In genomic region chr9:31394040-31394473, GRCh38 we compare ENCODE assay signal across 10 cellular contexts.
A peak's percentile ranks its signal among the peaks of the same experiment; 100 is the strongest.
DNase-seq lines count a peak whose midpoint lies in the region; ATAC-seq and TF ChIP-seq lines count a peak whose summit lies in the region.
"Had no signal": no experiment of that assay in that cellular context is flagged by ENCODE, and none has a peak within 500 bp of the region (broad histone marks: within the 10 kb centered on the region; RNA-seq: fewer than 3 reads in every experiment).

No MANE protein-coding gene starts in this region.

- H3K4me3 ChIP-seq in right cardiac atrium (ENCODE audit: low read length) (no peak overlapping the region), mammary epithelial cell (replicated peaks in 1 of 3; ENCODE audit: insufficient read depth in 1 of 3, low read depth in 2 of 3, low read length in 3 of 3) (no peak overlapping the region)
- H3K4me3 ChIP-seq: vagina had no signal

- H4K20me1 ChIP-seq in mammary epithelial cell (ENCODE audit: insufficient read depth, low read length) = no peaks in the 10 kb centered on the region

- no peak for DNase-seq in right cardiac atrium
- DNase-seq in Right ventricle myocardium inferior (ENCODE audit: missing footprints) = no peak
- DNase-seq in NCI-H1048 (lab: John Stamatoyannopoulos, UW) = peak; percentile 1
- peak; percentile 61 for DNase-seq in mammary epithelial cell
- DNase-seq in CD1c-positive myeloid dendritic cell (ENCODE audit: extremely low spot score) = no peak
- no peak for DNase-seq in SHP77 (lab: John Stamatoyannopoulos, UW)
- DNase-seq in mucosa of gallbladder (ENCODE audit: low spot score) = no peak
- DNase-seq: left cardiac atrium had no signal

- no peaks in the 10 kb centered on the region for H3K36me3 ChIP-seq in mammary epithelial cell (ENCODE audit: insufficient read depth, low read length)
- H3K36me3 ChIP-seq: vagina had no signal

- H3K4me1 ChIP-seq in right cardiac atrium (ENCODE audit: control insufficient read depth, insufficient read depth, low read length) = no peaks in the 10 kb centered on the region
- no peaks in the 10 kb centered on the region for H3K4me1 ChIP-seq in mammary epithelial cell (ENCODE audit: insufficient read depth, low read length)

- no peak overlapping the region for H3K9ac ChIP-seq in mammary epithelial cell (ENCODE audit: insufficient read depth, low read length)

- no peak overlapping the region for H3K27ac ChIP-seq in right cardiac atrium (ENCODE audit: low read length)
- H3K27ac ChIP-seq in mammary epithelial cell (ENCODE audit: insufficient read depth, low read depth, low read length) = no peak overlapping the region
- H3K27ac ChIP-seq: vagina had no signal

- H3K4me2 ChIP-seq in mammary epithelial cell (ENCODE audit: insufficient read depth, low read depth, low read length) = no peak overlapping the region

- intact Hi-C loops in right cardiac atrium (cut with DNase I) = no loop called here
- intact Hi-C loops in Right ventricle myocardium inferior (cut with DNase I) = no loop called here
- intact Hi-C loops in mammary epithelial cell (cut with micrococcal nuclease) = no loop called here

- H2AFZ ChIP-seq in mammary epithelial cell (ENCODE audit: low read depth, low read length) = no peak overlapping the region

- CTCF ChIA-PET in mammary epithelial cell (lab: Charles Lee; ENCODE audit: low non-redundant PET) = no interaction called here

- BruUV-seq in mammary epithelial cell (replicated peaks; lab: Mats Ljungman, UMichigan) = no TSS peak

- no peaks in the 10 kb centered on the region for H3K79me2 ChIP-seq in mammary epithelial cell (ENCODE audit: insufficient read depth, low read length)

- dilution Hi-C loops in mammary epithelial cell (cut with HindIII; ENCODE audit: low sequenced_read_pairs) = no loop called here

- H3K9me3 ChIP-seq in right cardiac atrium (ENCODE audit: control insufficient read depth, low read length) (no peaks in the 10 kb centered on the region), mammary epithelial cell (replicated peaks; ENCODE audit: insufficient read depth, low read length) (no peaks in the 10 kb centered on the region)
- H3K9me3 ChIP-seq: vagina had no signal

- H3K27me3 ChIP-seq in right cardiac atrium (ENCODE audit: control insufficient read depth, insufficient read depth) = no peaks in the 10 kb centered on the region
- no peaks in the 10 kb centered on the region for H3K27me3 ChIP-seq in mammary epithelial cell (ENCODE audit: insufficient read depth, low read length)
- H3K27me3 ChIP-seq: vagina had no signal

- no peak for TF ChIP-seq CTCF in mammary epithelial cell (conservative IDR thresholded peaks at IDR 0.05 in 1 of 2, IDR thresholded peaks at IDR 0.05 in 1 of 2; ENCODE audit: extremely low read depth in 1 of 2, insufficient read depth in 1 of 2, low read depth in 1 of 2, low read length in 2 of 2)

- in situ Hi-C loops in mammary epithelial cell (cut with MboI; ENCODE audit: low sequenced_read_pairs in 2 of 2) = no loop called here

- WGBS in right cardiac atrium = 13% methylated on average over 2 of the region's 2 CpGs
- 29% methylated on average over 2 of the region's 2 CpGs for WGBS in mammary epithelial cell (ENCODE audit: low coverage, missing lambda C conversion rate)

- ATAC-seq in right cardiac atrium (peak; percentile 36 to 40), Right ventricle myocardium inferior (no peak), GM19035 (IDR thresholded peaks at IDR 0.05; ENCODE audit: unreplicated experiment) (no peak)

Comparison
In these comparisons a context has a peak if more than half of its experiments do, and no peak if none do; other contexts are left out.
1. ATAC-seq: peak in right cardiac atrium (2 of 2); none in Right ventricle myocardium inferior (single experiment) and GM19035 (single experiment).
2. DNase-seq: peak in NCI-H1048 (single experiment) and mammary epithelial cell (single experiment); none in right cardiac atrium (0 of 3), Right ventricle myocardium inferior (single experiment), CD1c-positive myeloid dendritic cell (single experiment), SHP77 (0 of 2) and mucosa of gallbladder (single experiment).